In the genomic region with DNA sequence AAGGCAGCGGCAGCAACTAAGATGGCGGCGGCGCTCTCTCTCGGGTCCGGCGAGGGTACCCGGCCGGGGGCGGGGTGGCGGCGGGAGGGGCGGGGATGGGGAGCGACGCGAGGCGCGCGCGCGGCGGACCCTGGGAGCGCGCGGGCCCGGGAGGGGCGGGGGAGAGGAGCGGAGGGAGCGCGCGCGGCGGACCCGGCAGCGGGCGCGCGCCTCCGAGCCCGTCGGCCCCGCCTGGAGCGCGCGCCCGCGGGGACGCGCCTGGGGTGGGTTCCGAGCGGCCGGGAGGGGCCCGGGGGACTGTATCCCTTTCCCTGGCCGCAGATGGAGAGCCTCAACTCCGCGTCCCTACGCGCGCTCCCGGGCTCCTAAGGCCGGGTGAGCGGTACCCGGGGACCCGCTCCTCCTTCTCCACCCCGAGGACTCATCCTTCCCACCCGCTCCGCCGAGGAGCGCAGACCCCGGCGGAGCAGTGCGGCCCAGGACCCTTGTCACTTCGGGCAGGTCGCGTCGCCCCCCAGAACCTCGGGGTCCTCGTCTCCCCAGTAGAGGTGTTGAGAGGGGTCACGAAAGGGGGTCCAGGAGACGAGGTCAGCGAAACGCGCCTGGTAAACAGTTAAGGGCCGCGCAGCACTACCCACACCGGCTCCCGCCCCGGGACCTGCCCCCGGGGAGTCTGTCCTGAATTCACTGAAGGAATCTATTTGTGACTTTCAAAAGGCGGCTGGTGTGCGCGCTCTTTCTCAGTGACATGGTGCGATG, we compare ENCODE assay signal across 8 cellular contexts. TPM values are rescaled to one million over a fixed set of nuclear protein-coding genes. Genes with fewer than 3 reads are reported as not detected.
DNase-seq lines count a peak whose midpoint lies in the region; TF ChIP-seq lines count a peak whose summit lies in the region.

A gene (minus strand): TSS at position 23 of the 759 bp plus-strand sequence. CDS start 232 bp downstream, outside the sequence.

- peaks cover 16% of the 10 kb centered on the region for H3K36me3 Mint-ChIP-seq in T-helper 2 cell treated with Interferon-gamma antibody and Interleukin-4, amounts not matched to agents 5 μg/mL and 100 μg/mL, for 36 hours (ENCODE audit: low read depth)

- peaks cover 37% of the 10 kb centered on the region for H3K4me1 Mint-ChIP-seq in T-helper 2 cell treated with Interferon-gamma antibody and Interleukin-4, amounts not matched to agents 5 μg/mL and 100 μg/mL, for 36 hours (ENCODE audit: low read depth)

- H3K27me3 ChIP-seq in HAP-1 (ENCODE audit: low read depth): no peaks in the 10 kb centered on the region
- no peaks in the 10 kb centered on the region for H3K27me3 ChIP-seq in right atrium auricular region

- DNase-seq in DMS153 treated with DMSO at 0.1 percent for 48 hours (lab: John Stamatoyannopoulos, UW; ENCODE audit: unreplicated experiment): peak; percentile 78
- DNase-seq in HAP-1 (ENCODE audit: low spot score in 2 of 2): peak; percentile 76 to 95
- peak; percentile 80 for DNase-seq in NCI-H1092 treated with DMSO at 0.1 percent for 48 hours (lab: John Stamatoyannopoulos, UW)
- peak; percentile 83 for DNase-seq in T-helper 2 cell treated with Interferon-gamma antibody and Interleukin-4, amounts not matched to agents 5 μg/mL and 100 μg/mL, for 36 hours (ENCODE audit: low spot score)
- peak; percentile 77 for DNase-seq in right atrium auricular region (ENCODE audit: low spot score)
- DNase-seq in pulmonary artery endothelial cell (ENCODE audit: low read depth, low spot score): peak; percentile 46
- DNase-seq in ureter (ENCODE audit: low spot score): peak; percentile 91

- no peaks in the 10 kb centered on the region for H3K9me3 Mint-ChIP-seq in T-helper 2 cell treated with Interferon-gamma antibody and Interleukin-4, amounts not matched to agents 5 μg/mL and 100 μg/mL, for 36 hours

- peak within 1 kb of the TSS; percentile 69 for H3K4me3 ChIP-seq in HAP-1
- H3K4me3 ChIP-seq in right atrium auricular region: peak within 1 kb of the TSS; percentile 79 to 91

- H3K9me3 ChIP-seq in HAP-1 (no peaks in the 10 kb centered on the region), right atrium auricular region (no peaks in the 10 kb centered on the region)

- peaks cover 11% of the 10 kb centered on the region for H3K4me1 ChIP-seq in HAP-1
- H3K4me1 ChIP-seq in right atrium auricular region: peaks cover 0 to 40% of the 10 kb centered on the region in 2 donors

- H3K27ac ChIP-seq in angular gyrus (ENCODE audit: low read depth, low read length) (peak within 1 kb of the TSS; percentile 90), right atrium auricular region (peak within 1 kb of the TSS; percentile 92 to 97)

- TF ChIP-seq CTCF in right atrium auricular region (IDR thresholded peaks at IDR 0.05): no peak

- in situ Hi-C loops in HAP-1 (cut with MboI; ENCODE audit: low sequenced_read_pairs): no loop called here

- H3K36me3 ChIP-seq in HAP-1 (replicated peaks) (no peaks in the 10 kb centered on the region; the same call in 1 of the 2 replicates), right atrium auricular region (no peaks in the 10 kb centered on the region)

- peak within 1 kb of the TSS; percentile 86 for H3K27ac Mint-ChIP-seq in T-helper 2 cell treated with Interferon-gamma antibody and Interleukin-4, amounts not matched to agents 5 μg/mL and 100 μg/mL, for 36 hours

- H3K27me3 Mint-ChIP-seq in T-helper 2 cell treated with Interferon-gamma antibody and Interleukin-4, amounts not matched to agents 5 μg/mL and 100 μg/mL, for 36 hours (ENCODE audit: low read depth): peaks cover 15% of the 10 kb centered on the region

- peak within 1 kb of the TSS; percentile 96 for H3K4me3 Mint-ChIP-seq in T-helper 2 cell treated with Interferon-gamma antibody and Interleukin-4, amounts not matched to agents 5 μg/mL and 100 μg/mL, for 36 hours

RNA-seq across cellular contexts. Expression of the gene that starts here (rescaled TPM):
- total RNA-seq in right atrium auricular region (10 to 100 TPM; 47.5 to 54.0 TPM), pulmonary artery endothelial cell (79.8 and 100 TPM in 2 replicates), ureter (75.0 TPM)

Comparison
In these comparisons a context has a peak if more than half of its experiments do, and no peak if none do; other contexts are left out.
1. Peak in every context shown above with its lines: DNase-seq, H3K4me3 ChIP-seq and H3K27ac ChIP-seq.